Comparison of ENCODE assay signal across 10 cellular contexts in the genomic region with DNA sequence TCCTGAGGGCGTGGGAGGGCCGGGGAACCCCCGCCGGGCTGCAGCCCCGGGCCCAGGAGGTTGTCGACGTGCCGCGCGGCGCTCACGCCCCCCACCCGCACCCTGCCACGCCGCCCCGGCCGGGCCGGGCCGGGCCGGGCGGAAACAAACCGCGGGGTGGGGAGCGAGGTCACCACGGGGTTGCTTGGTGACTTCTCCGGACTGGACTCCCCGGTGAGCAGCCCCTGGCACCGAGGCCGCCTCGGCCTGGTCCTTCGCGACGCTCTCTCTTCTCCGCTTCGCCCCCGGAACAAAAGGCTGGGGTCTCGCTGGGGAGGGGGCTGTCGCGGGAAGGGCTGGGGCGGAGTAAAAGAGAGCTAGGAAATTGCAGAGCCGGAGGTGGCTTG. TPM values are rescaled to one million over a fixed set of nuclear protein-coding genes. Genes with fewer than 3 reads are reported as not detected.
DNase-seq lines count a peak whose midpoint lies in the region; ATAC-seq, FAIRE-seq and TF ChIP-seq lines count a peak whose summit lies in the region.
"Had no signal": no experiment of that assay in that cellular context is flagged by ENCODE, and none has a peak within 500 bp of the region (broad histone marks: within the 10 kb centered on the region; RNA-seq: fewer than 3 reads in every experiment).

No MANE protein-coding gene starts in this region.

- H3K27me3 Mint-ChIP-seq in astrocyte (ENCODE audit: low read depth, unreplicated experiment), result peaks cover 57% of the 10 kb centered on the region
- peaks cover 9 to 39% (median 31%) of the 10 kb centered on the region in 3 donors for H3K27me3 Mint-ChIP-seq in immature natural killer cell (ENCODE audit: low read depth in 3 of 3)

- POLR2A ChIA-PET in HCT116 (lab: Charles Lee), result no interaction called here

- CTCF ChIA-PET in HCT116 (lab: Charles Lee), result interaction anchor here (1.0 to 1.6 kb wide), 2 partner anchors 114 to 255 kb away, joined by 3 to 4 read pairs; no protein-coding TSS in a partner anchor

- no TSS peak for BruUV-seq in HCT116 (replicated peaks; lab: Mats Ljungman, UMichigan)

- H3K4me1 ChIP-seq in HCT116 (ENCODE audit: control insufficient read depth in 1 of 2, insufficient read depth in 2 of 2, low read length in 2 of 2) (peaks cover 10 to 21% of the 10 kb centered on the region in 2 experiments; a peak in 3 of 4 replicates), astrocyte (ENCODE audit: insufficient read depth, low read length) (peaks cover 8% of the 10 kb centered on the region), kidney (ENCODE audit: control insufficient read depth in 1 of 2, insufficient read depth in 1 of 2, low read depth in 1 of 2, low read length in 2 of 2) (peaks cover 0 to 7% of the 10 kb centered on the region in 2 donors), skeletal muscle tissue (ENCODE audit: control insufficient read depth in 3 of 3, insufficient read depth in 3 of 3, low read length in 3 of 3) (peaks cover 5 to 33% (median 17%) of the 10 kb centered on the region in 3 donors)

- H2AFZ ChIP-seq in HCT116 (ENCODE audit: low read depth, low read length, poor library complexity, severe bottlenecking), result peak overlapping the region; percentile 63
- H2AFZ ChIP-seq in astrocyte (ENCODE audit: low read depth, low read length), result peak overlapping the region; percentile 34

- H3K4me1 Mint-ChIP-seq in astrocyte (ENCODE audit: low read depth, unreplicated experiment) (peaks cover 12% of the 10 kb centered on the region), immature natural killer cell (peaks cover 10% of the 10 kb centered on the region in 2 donors)

- TF ChIP-seq CTCF in HCT116 (IDR thresholded peaks at IDR 0.05 in 2 of 3, conservative IDR thresholded peaks at IDR 0.05 in 1 of 3; ENCODE audit: borderline replicate concordance in 1 of 3, insufficient read depth in 1 of 3, low read depth in 2 of 3, low read length in 2 of 3) (no peak), astrocyte (IDR thresholded peaks at IDR 0.05; ENCODE audit: insufficient read depth, low read depth, low read length) (no peak), kidney (IDR thresholded peaks at IDR 0.05; ENCODE audit: borderline replicate concordance, extremely low read depth, insufficient read depth) (no peak)

- peak overlapping the region; percentile 97 for H3K4me2 ChIP-seq in HCT116 (ENCODE audit: low read length)
- peak overlapping the region; percentile 82 for H3K4me2 ChIP-seq in astrocyte (ENCODE audit: low read length)

- H3K4me3 Mint-ChIP-seq in astrocyte (ENCODE audit: unreplicated experiment) (peak overlapping the region; percentile 83), immature natural killer cell (no peak overlapping the region)

- H3K36me3 Mint-ChIP-seq in astrocyte (ENCODE audit: low read depth, unreplicated experiment) (no peaks in the 10 kb centered on the region), immature natural killer cell (no peaks in the 10 kb centered on the region)

- no peaks in the 10 kb centered on the region for H3K9me3 ChIP-seq in HCT116 (ENCODE audit: control insufficient read depth in 1 of 2, insufficient read depth in 1 of 2, low read depth in 1 of 2, low read length in 2 of 2)
- H3K9me3 ChIP-seq in astrocyte (ENCODE audit: insufficient read depth, low read depth, low read length), result no peaks in the 10 kb centered on the region
- H3K9me3 ChIP-seq in kidney (ENCODE audit: control insufficient read depth in 1 of 2, low read length in 2 of 2), result no peaks in the 10 kb centered on the region
- H3K9me3 ChIP-seq in skeletal muscle tissue (ENCODE audit: control insufficient read depth in 3 of 3, low read length in 3 of 3), result no peaks in the 10 kb centered on the region

- ATAC-seq in HCT116, result peak; percentile 43

- no peak overlapping the region for H3K27ac Mint-ChIP-seq in astrocyte (ENCODE audit: unreplicated experiment)
- H3K27ac Mint-ChIP-seq in immature natural killer cell, result no peak overlapping the region

- intact Hi-C loops in HCT116 (cut with micrococcal nuclease), result no loop called here
- intact Hi-C loops in kidney (cut with DNase I), result no loop called here

- H3K27ac ChIP-seq in HCT116 (ENCODE audit: low read depth, low read length) (peak overlapping the region; percentile 56), astrocyte (ENCODE audit: low read depth, low read length) (no peak overlapping the region), kidney (ENCODE audit: low read depth in 2 of 2, low read length in 2 of 2) (no peak overlapping the region), skeletal muscle tissue (ENCODE audit: low read depth, low read length) (peak overlapping the region; percentile 85)

- no peak for TF ChIP-seq RAD21 in HCT116 (IDR thresholded peaks at IDR 0.05; ENCODE audit: low read depth)

- H3K27me3 ChIP-seq in HCT116 (ENCODE audit: insufficient read depth, low read length), result no peaks in the 10 kb centered on the region
- peaks cover 71% of the 10 kb centered on the region for H3K27me3 ChIP-seq in astrocyte (ENCODE audit: insufficient read depth, low read length)
- H3K27me3 ChIP-seq in skeletal muscle tissue (ENCODE audit: control insufficient read depth in 3 of 3, insufficient read depth in 3 of 3, low read length in 3 of 3), result peaks cover 0 to 3% (median 3%) of the 10 kb centered on the region in 3 donors

- H3K9me3 Mint-ChIP-seq in astrocyte (ENCODE audit: unreplicated experiment) (no peaks in the 10 kb centered on the region), immature natural killer cell (no peaks in the 10 kb centered on the region)

- H4K20me1 ChIP-seq in HCT116 (ENCODE audit: insufficient read depth) (no peaks in the 10 kb centered on the region), astrocyte (ENCODE audit: insufficient read depth, low read length) (no peaks in the 10 kb centered on the region)

- RAD21 ChIA-PET in HCT116 (lab: Charles Lee; ENCODE audit: low non-redundant PET in 1 of 2, low total read pairs in 2 of 2, uncharacterized antibody in 2 of 2, unreplicated experiment in 2 of 2), result no interaction called here

- H3K9me2 ChIP-seq in HCT116 (ENCODE audit: insufficient read depth), result no peaks in the 10 kb centered on the region

- TF ChIP-seq POLR2A in HCT116 (IDR thresholded peaks at IDR 0.05; ENCODE audit: borderline replicate concordance, extremely low read depth, insufficient read depth, insufficient read length) (no peak), H54 (IDR thresholded peaks at IDR 0.05; ENCODE audit: low read depth, low read length) (no peak)

- DNase-seq in HCT116 (ENCODE audit: low read depth, low spot score) (no peak), astrocyte (ENCODE audit: low read depth) (no peak), kidney (no peak), HCEC 1CT (no peak), H54 (ENCODE audit: insufficient read length, low spot score) (no peak), NCI-H1105 treated with DMSO at 0.1 percent for 48 hours (lab: John Stamatoyannopoulos, UW) (no peak), immature natural killer cell (no peak)
- DNase-seq: effector memory CD4-positive, alpha-beta T cell; GF-D8 had no signal

- H3K36me3 ChIP-seq in HCT116 (ENCODE audit: control insufficient read depth in 1 of 2, insufficient read depth in 2 of 2, low read length in 2 of 2) (no peaks in the 10 kb centered on the region), astrocyte (ENCODE audit: insufficient read depth, low read length) (no peaks in the 10 kb centered on the region), kidney (ENCODE audit: control insufficient read depth in 1 of 2, insufficient read depth in 2 of 2, low read length in 2 of 2) (no peaks in the 10 kb centered on the region), skeletal muscle tissue (ENCODE audit: control insufficient read depth in 3 of 3, insufficient read depth in 3 of 3, low read length in 3 of 3) (no peaks in the 10 kb centered on the region)

- H3K79me2 ChIP-seq in HCT116 (ENCODE audit: insufficient read depth, low read length) (no peaks in the 10 kb centered on the region), astrocyte (ENCODE audit: insufficient read depth, low read length) (no peaks in the 10 kb centered on the region)

- H3K4me3 ChIP-seq in HCT116 (replicated peaks in 1 of 2; ENCODE audit: low read depth in 1 of 2, low read length in 2 of 2) (peak overlapping the region; percentile 65 to 82), astrocyte (ENCODE audit: insufficient read depth, low read depth, low read length) (peak overlapping the region; percentile 28), kidney (ENCODE audit: low read length in 2 of 2) (peak overlapping the region; percentile 57 to 63), skeletal muscle tissue (ENCODE audit: low read length in 3 of 3) (peak overlapping the region; percentile 76 to 81 (median 78))

- peak overlapping the region; percentile 60 for H3K9ac ChIP-seq in HCT116 (ENCODE audit: low read length)
- no peak overlapping the region for H3K9ac ChIP-seq in astrocyte (ENCODE audit: low read length)
- no peak overlapping the region for H3K9ac ChIP-seq in kidney (ENCODE audit: low read length in 2 of 2)
- peak overlapping the region; percentile 66 to 89 (median 85) for H3K9ac ChIP-seq in skeletal muscle tissue (ENCODE audit: low read depth in 1 of 3, low read length in 3 of 3)

- FAIRE-seq in astrocyte (lab: Jason Lieb, UNC) (no peak), kidney (lab: Jason Lieb, UNC) (no peak), H54 (lab: Jason Lieb, UNC) (no peak)

TF ChIP-seq in HCT116, 20 proteins besides CTCF, POLR2A, EP300 and RAD21 (continues in another document):
- TF ChIP-seq ZFX (IDR thresholded peaks at IDR 0.05) (no peak; the same call in none of the 2 replicates), CEBPB (IDR thresholded peaks at IDR 0.05; ENCODE audit: low read depth) (no peak), ELF1 (IDR thresholded peaks at IDR 0.05; ENCODE audit: borderline replicate concordance, low read depth) (no peak), EGR1 (IDR thresholded peaks at IDR 0.05; ENCODE audit: low read depth) (no peak), EZH2phosphoT487 (IDR thresholded peaks at IDR 0.05; ENCODE audit: borderline replicate concordance) (no peak), JUND (IDR thresholded peaks at IDR 0.05) (no peak), SIN3A (IDR thresholded peaks at IDR 0.05; ENCODE audit: low read depth) (no peak), ZNF274 (IDR thresholded peaks at IDR 0.05; ENCODE audit: low read depth, low read length) (no peak), EZH2 (IDR thresholded peaks at IDR 0.05) (no peak)
- TF ChIP-seq, protein P1, sequence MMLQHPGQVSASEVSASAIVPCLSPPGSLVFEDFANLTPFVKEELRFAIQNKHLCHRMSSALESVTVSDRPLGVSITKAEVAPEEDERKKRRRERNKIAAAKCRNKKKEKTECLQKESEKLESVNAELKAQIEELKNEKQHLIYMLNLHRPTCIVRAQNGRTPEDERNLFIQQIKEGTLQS (IDR thresholded peaks at IDR 0.05), result no peak

RNA-seq across cellular contexts. Expression of gene WIPF3, which starts 0.5 kb away (rescaled TPM):
- total RNA-seq in HCT116 (2021; ENCODE audit: unreplicated experiment), result 8.6 TPM
- polyA plus RNA-seq in HCT116 (2012), result 6.2 and 6.4 TPM in 2 replicates
- 0.87 and 1.0 TPM in 2 replicates for total RNA-seq in astrocyte
- 4.5 TPM for total RNA-seq in kidney
- polyA plus RNA-seq in kidney (ENCODE audit: insufficient read depth, low read depth, low replicate concordance), result 3.8 TPM
- total RNA-seq in skeletal muscle tissue, result 4.7 TPM
- not detected for polyA plus RNA-seq in immature natural killer cell

Comparison
In these comparisons a context has a peak if more than half of its experiments do, and no peak if none do; other contexts are left out.
1. H3K27ac ChIP-seq: peak in HCT116 (single experiment) and skeletal muscle tissue (single experiment); none in astrocyte (single experiment) and kidney (0 of 2).
2. H3K4me3 ChIP-seq: peak in every context shown above with its lines; median percentile 78 in skeletal muscle tissue; 74 in HCT116; 60 in kidney; 28 in astrocyte.
3. H3K9ac ChIP-seq: peak in HCT116 (single experiment) and skeletal muscle tissue (3 of 3); none in astrocyte (single experiment) and kidney (0 of 2).